ENCODE assay signal across 8 cellular contexts in genomic region chr16:48164907-48165715, GRCh38. TPM values are rescaled to one million over a fixed set of nuclear protein-coding genes. Genes with fewer than 3 reads are reported as not detected.
DNase-seq lines count a peak whose midpoint lies in the region; ATAC-seq and TF ChIP-seq lines count a peak whose summit lies in the region.

No MANE protein-coding gene starts in this region.

- no peak overlapping the region for H3K27ac Mint-ChIP-seq in activated CD8-positive, alpha-beta T cell treated with anti-CD3 and anti-CD28 coated beads for 36 hours

- no peaks in the 10 kb centered on the region for H3K9me3 Mint-ChIP-seq in activated CD8-positive, alpha-beta T cell treated with anti-CD3 and anti-CD28 coated beads for 36 hours

- no peak overlapping the region for H3K4me3 Mint-ChIP-seq in activated CD8-positive, alpha-beta T cell treated with anti-CD3 and anti-CD28 coated beads for 36 hours

- intact Hi-C loops in activated CD8-positive, alpha-beta T cell treated with anti-CD3 and anti-CD28 coated beads for 36 hours (cut with micrococcal nuclease), result loop anchor here (10.0 kb wide), 2 partner anchors 1130 to 1220 kb away; no protein-coding TSS in a partner anchor

- CTCF ChIA-PET in activated CD8-positive, alpha-beta T cell treated with anti-CD3 and anti-CD28 coated beads for 36 hours (lab: Charles Lee), result interaction anchor here (0.6 to 3.3 kb wide), 44 partner anchors 7 to 1611 kb away, joined by 3 to 16 read pairs (median 4); partner anchors contain the start of gene NETO2

- DNase-seq in NCI-H774 (lab: John Stamatoyannopoulos, UW) (peak; percentile 52), medulla oblongata (ENCODE audit: extremely low spot score) (peak; percentile 80)
- DNase-seq in activated CD8-positive, alpha-beta T cell treated with anti-CD3 and anti-CD28 coated beads for 36 hours, result peak; percentile 73
- peak; percentile 28 to 46 (median 36) for DNase-seq in effector memory CD4-positive, alpha-beta T cell
- peak; percentile 38 for DNase-seq in stimulated activated CD8-positive, alpha-beta memory T cell treated with anti-CD3 and anti-CD28 coated beads, Interleukin-12 subunit alpha, Interleukin-12 subunit beta, amount 100 ng/mL, for 4 hours (ENCODE audit: low read depth)

- no peaks in the 10 kb centered on the region for H3K36me3 ChIP-seq in ACC112 (ENCODE audit: insufficient read depth, low read length)
- no peaks in the 10 kb centered on the region for H3K36me3 ChIP-seq in effector memory CD4-positive, alpha-beta T cell (ENCODE audit: control insufficient read depth, insufficient read depth, low read length)

- H3K4me1 ChIP-seq in ACC112 (ENCODE audit: control insufficient read depth, insufficient read depth, low read length, unreplicated experiment), result peaks cover 23% of the 10 kb centered on the region
- H3K4me1 ChIP-seq in effector memory CD4-positive, alpha-beta T cell (ENCODE audit: control insufficient read depth, insufficient read depth, low read length, poor library complexity, severe bottlenecking), result no peaks in the 10 kb centered on the region

- peak; percentile 51 for ATAC-seq in GM18519 (IDR thresholded peaks at IDR 0.05; ENCODE audit: low FRiP score, unreplicated experiment)
- ATAC-seq in HG03159 (IDR thresholded peaks at IDR 0.05; ENCODE audit: unreplicated experiment), result peak; percentile 86
- ATAC-seq in activated CD8-positive, alpha-beta T cell treated with anti-CD3 and anti-CD28 coated beads for 36 hours, result peak; percentile 91

- H3K4me3 ChIP-seq in ACC112 (ENCODE audit: low read depth, low read length), result no peak overlapping the region; the same call in 1 of the 2 replicates
- H3K4me3 ChIP-seq in effector memory CD4-positive, alpha-beta T cell (ENCODE audit: insufficient read depth, low read depth, low read length, poor library complexity, severe bottlenecking), result no peak overlapping the region

- no peaks in the 10 kb centered on the region for H3K4me1 Mint-ChIP-seq in activated CD8-positive, alpha-beta T cell treated with anti-CD3 and anti-CD28 coated beads for 36 hours (ENCODE audit: low read depth)

- POLR2A ChIA-PET in activated CD8-positive, alpha-beta T cell treated with anti-CD3 and anti-CD28 coated beads for 36 hours (lab: Charles Lee), result interaction anchor here (0.8 kb wide), 1 partner anchor 9 kb away, joined by 3 read pairs; no protein-coding TSS in a partner anchor

- H3K9me3 ChIP-seq in effector memory CD4-positive, alpha-beta T cell (ENCODE audit: control insufficient read depth, low read length), result no peaks in the 10 kb centered on the region

- peak; percentile 88 for TF ChIP-seq CTCF in activated CD8-positive, alpha-beta T cell treated with anti-CD3 and anti-CD28 coated beads for 36 hours (IDR thresholded peaks at IDR 0.05)

- H3K36me3 Mint-ChIP-seq in activated CD8-positive, alpha-beta T cell treated with anti-CD3 and anti-CD28 coated beads for 36 hours (ENCODE audit: low read depth), result no peaks in the 10 kb centered on the region

- H3K79me2 ChIP-seq in ACC112 (ENCODE audit: control insufficient read depth, insufficient read depth, low read length, unreplicated experiment), result no peaks in the 10 kb centered on the region

- H3K27me3 Mint-ChIP-seq in activated CD8-positive, alpha-beta T cell treated with anti-CD3 and anti-CD28 coated beads for 36 hours, result peaks cover 7% of the 10 kb centered on the region

- H2AFZ ChIP-seq in ACC112 (ENCODE audit: low read length, unreplicated experiment), result peak overlapping the region; percentile 28

- no peaks in the 10 kb centered on the region for H3K27me3 ChIP-seq in ACC112 (ENCODE audit: insufficient read depth, low read length)
- H3K27me3 ChIP-seq in effector memory CD4-positive, alpha-beta T cell (replicated peaks; ENCODE audit: control insufficient read depth, insufficient read depth, low read length, poor library complexity, severe bottlenecking), result no peaks in the 10 kb centered on the region

- H3K27ac ChIP-seq in ACC112 (ENCODE audit: low read depth, low read length), result no peak overlapping the region
- H3K27ac ChIP-seq in effector memory CD4-positive, alpha-beta T cell (ENCODE audit: insufficient read depth, low read length, poor library complexity, severe bottlenecking), result no peak overlapping the region

RNA-seq across cellular contexts. Expression of gene ABCC12, which starts 9.3 kb away (rescaled TPM):
- total RNA-seq in activated CD8-positive, alpha-beta T cell treated with anti-CD3 and anti-CD28 coated beads for 36 hours, result not detected
